ENCODE assay signal across 9 cellular contexts in genomic region chr18:47036298-47036874, GRCh38. TPM values are rescaled to one million over a fixed set of nuclear protein-coding genes. Genes with fewer than 3 reads are reported as not detected.
DNase-seq lines count a peak whose midpoint lies in the region; ATAC-seq, FAIRE-seq and TF ChIP-seq lines count a peak whose summit lies in the region.
"Had no signal": no experiment of that assay in that cellular context is flagged by ENCODE, and none has a peak within 500 bp of the region (broad histone marks: within the 10 kb centered on the region; RNA-seq: fewer than 3 reads in every experiment).

No MANE protein-coding gene starts in this region.

- no peaks in the 10 kb centered on the region for H3K27me3 Mint-ChIP-seq in activated naive CD4-positive, alpha-beta T cell treated with anti-CD3 and anti-CD28 coated beads, Interleukin-2, amount 10 ng/mL, durations not matched to agents 7 days and 5 days
- peaks cover 5% of the 10 kb centered on the region for H3K27me3 Mint-ChIP-seq in mesothelial cell of epicardium (ENCODE audit: low read depth)

- CTCF ChIA-PET in activated naive CD4-positive, alpha-beta T cell treated with anti-CD3 and anti-CD28 coated beads, Interleukin-2, amount 10 ng/mL, durations not matched to agents 7 days and 5 days (lab: Charles Lee), result no interaction called here

- DNase-seq in activated naive CD4-positive, alpha-beta T cell treated with anti-CD3 and anti-CD28 coated beads, Interleukin-2, amount 10 ng/mL, durations not matched to agents 7 days and 5 days, result peak; percentile 25
- DNase-seq in activated naive CD4-positive, alpha-beta T cell (lab: John Stamatoyannopoulos, UW), result no peak
- peak; percentile 70 for DNase-seq in NCI-H1105 treated with DMSO at 0.1 percent for 48 hours (lab: John Stamatoyannopoulos, UW)
- peak; percentile 64 for DNase-seq in dermis blood vessel endothelial cell
- peak; percentile 24 for DNase-seq in small intestine
- DNase-seq in mesothelial cell of epicardium (ENCODE audit: low spot score in 2 of 2, unreplicated experiment in 2 of 2), result no peak

- 67 to 73% (median 69%) methylated on average over 2 of the region's 2 CpGs for WGBS in small intestine, 3 donors

- no peak overlapping the region for H3K27ac Mint-ChIP-seq in activated naive CD4-positive, alpha-beta T cell treated with anti-CD3 and anti-CD28 coated beads, Interleukin-2, amount 10 ng/mL, durations not matched to agents 7 days and 5 days
- no peak overlapping the region for H3K27ac Mint-ChIP-seq in mesothelial cell of epicardium

- H3K4me1 ChIP-seq in small intestine (ENCODE audit: control insufficient read depth in 2 of 2, insufficient read depth in 1 of 2, low read depth in 1 of 2, low read length in 1 of 2), result no peaks in the 10 kb centered on the region

- H3K4me1 Mint-ChIP-seq in activated naive CD4-positive, alpha-beta T cell treated with anti-CD3 and anti-CD28 coated beads, Interleukin-2, amount 10 ng/mL, durations not matched to agents 7 days and 5 days, result no peaks in the 10 kb centered on the region
- H3K4me1 Mint-ChIP-seq in mesothelial cell of epicardium, result no peaks in the 10 kb centered on the region

- H3K27ac ChIP-seq in small intestine (ENCODE audit: low read depth in 1 of 2, low read length in 1 of 2), result no peak overlapping the region

- no peak for TF ChIP-seq CTCF in mesothelial cell of epicardium (IDR thresholded peaks at IDR 0.05; ENCODE audit: unreplicated experiment)

- no peaks in the 10 kb centered on the region for H3K36me3 ChIP-seq in small intestine (ENCODE audit: control insufficient read depth in 2 of 2, insufficient read depth in 2 of 2, low read length in 2 of 2)

- H3K27me3 ChIP-seq in small intestine (ENCODE audit: control insufficient read depth in 2 of 2, insufficient read depth in 2 of 2, low read length in 2 of 2), result no peaks in the 10 kb centered on the region

- no peaks in the 10 kb centered on the region for H3K36me3 Mint-ChIP-seq in activated naive CD4-positive, alpha-beta T cell treated with anti-CD3 and anti-CD28 coated beads, Interleukin-2, amount 10 ng/mL, durations not matched to agents 7 days and 5 days
- H3K36me3 Mint-ChIP-seq in mesothelial cell of epicardium, result no peaks in the 10 kb centered on the region

- no peak overlapping the region for H3K4me3 ChIP-seq in small intestine (ENCODE audit: low read depth in 1 of 2, low read length in 2 of 2)

- H3K4me3 Mint-ChIP-seq in activated naive CD4-positive, alpha-beta T cell treated with anti-CD3 and anti-CD28 coated beads, Interleukin-2, amount 10 ng/mL, durations not matched to agents 7 days and 5 days, result no peak overlapping the region
- no peak overlapping the region for H3K4me3 Mint-ChIP-seq in mesothelial cell of epicardium

- no peaks in the 10 kb centered on the region for H3K9me3 ChIP-seq in small intestine (ENCODE audit: control insufficient read depth, low read depth)

- no peaks in the 10 kb centered on the region for H3K9me3 Mint-ChIP-seq in activated naive CD4-positive, alpha-beta T cell treated with anti-CD3 and anti-CD28 coated beads, Interleukin-2, amount 10 ng/mL, durations not matched to agents 7 days and 5 days
- H3K9me3 Mint-ChIP-seq in mesothelial cell of epicardium, result no peaks in the 10 kb centered on the region

- ATAC-seq in HG02678 (IDR thresholded peaks at IDR 0.05; ENCODE audit: unreplicated experiment), result no peak
- no peak for ATAC-seq in HG03039 (IDR thresholded peaks at IDR 0.05; ENCODE audit: unreplicated experiment)

- FAIRE-seq in small intestine (lab: Jason Lieb, UNC), result no peak
- FAIRE-seq: colon had no signal

RNA-seq across cellular contexts. Expression of gene ELOA2, which starts 1.0 kb away (rescaled TPM):
- total RNA-seq in dermis blood vessel endothelial cell, result not detected in 2 replicates
- polyA plus RNA-seq in small intestine, result not detected
- total RNA-seq in mesothelial cell of epicardium, result not detected in 3 replicates

Comparison
In these comparisons a context has a peak if more than half of its experiments do, and no peak if none do; other contexts are left out.
1. DNase-seq: peak in activated naive CD4-positive, alpha-beta T cell treated with anti-CD3 and anti-CD28 coated beads, Interleukin-2, amount 10 ng/mL, durations not matched to agents 7 days and 5 days (single experiment), NCI-H1105 treated with DMSO at 0.1 percent for 48 hours (single experiment), dermis blood vessel endothelial cell (single experiment) and small intestine (single experiment); none in activated naive CD4-positive, alpha-beta T cell (0 of 4) and mesothelial cell of epicardium (0 of 2).